Comparison of ENCODE assay signal across 12 cellular contexts in genomic region chr5:65394078-65394477, GRCh38.
DNase-seq lines count a peak whose midpoint lies in the region; ATAC-seq and TF ChIP-seq lines count a peak whose summit lies in the region.
"Had no signal": no experiment of that assay in that cellular context is flagged by ENCODE, and none has a peak within 500 bp of the region (broad histone marks: within the 10 kb centered on the region; RNA-seq: fewer than 3 reads in every experiment).

No MANE protein-coding gene starts in this region.

- H3K9me3 Mint-ChIP-seq in activated CD4-positive, alpha-beta memory T cell treated with anti-CD3 and anti-CD28 coated beads, Interleukin-2, amount 10 ng/mL, durations not matched to agents 7 days and 5 days, result no peaks in the 10 kb centered on the region
- H3K9me3 Mint-ChIP-seq: natural killer cell; T-helper 1 cell treated with Interleukin-12 subunit alpha and Interleukin-12 subunit beta and Interleukin-4 antibody, amounts not matched to agents 30 μg/mL and 1 μg/mL, for 36 hours had no signal

- DNase-seq in H4 (ENCODE audit: low spot score) (peak; percentile 67), astrocyte of the cerebellum (ENCODE audit: low read depth) (peak; percentile 95), hepatocyte (ENCODE audit: low spot score) (peak; percentile 20), smooth muscle cell of the brain vasculature (ENCODE audit: low read depth, low spot score) (peak; percentile 96), NCI-H748 (lab: John Stamatoyannopoulos, UW; ENCODE audit: unreplicated experiment) (no peak)
- DNase-seq in activated CD4-positive, CD25-positive, alpha-beta regulatory T cell treated with anti-CD3 and anti-CD28 coated beads, Interleukin-2, amount 50 U/mL, for 72 hours, result no peak
- DNase-seq in activated CD4-positive, alpha-beta memory T cell treated with anti-CD3 and anti-CD28 coated beads, Interleukin-2, amount 10 ng/mL, durations not matched to agents 7 days and 5 days, result no peak
- DNase-seq: natural killer cell, NCI-H2171 had no signal

- no peak for TF ChIP-seq CTCF in astrocyte of the cerebellum (IDR thresholded peaks at IDR 0.05; ENCODE audit: low read depth, low read length, missing control alignments)
- TF ChIP-seq CTCF in hepatocyte (IDR thresholded peaks at IDR 0.05; ENCODE audit: poor library complexity), result no peak

- no peaks in the 10 kb centered on the region for H3K9me3 ChIP-seq in hepatocyte (ENCODE audit: low read depth)

- H3K4me1 ChIP-seq in hepatocyte (ENCODE audit: insufficient read depth), result no peaks in the 10 kb centered on the region

- no peaks in the 10 kb centered on the region for H3K27me3 ChIP-seq in hepatocyte

- no peaks in the 10 kb centered on the region for H3K36me3 Mint-ChIP-seq in activated CD4-positive, alpha-beta memory T cell treated with anti-CD3 and anti-CD28 coated beads, Interleukin-2, amount 10 ng/mL, durations not matched to agents 7 days and 5 days (ENCODE audit: low read depth)
- H3K36me3 Mint-ChIP-seq: natural killer cell had no signal

- no peaks in the 10 kb centered on the region for H3K36me3 ChIP-seq in hepatocyte (replicated peaks; ENCODE audit: insufficient read depth, low read depth)

- no peaks in the 10 kb centered on the region for H3K4me1 Mint-ChIP-seq in activated CD4-positive, alpha-beta memory T cell treated with anti-CD3 and anti-CD28 coated beads, Interleukin-2, amount 10 ng/mL, durations not matched to agents 7 days and 5 days
- H3K4me1 Mint-ChIP-seq: natural killer cell had no signal

- no peak overlapping the region for H2AFZ ChIP-seq in hepatocyte

- H3K4me2 ChIP-seq in hepatocyte, result no peak overlapping the region

- no peak for ATAC-seq in HG03460 (IDR thresholded peaks at IDR 0.05; ENCODE audit: unreplicated experiment)
- ATAC-seq: natural killer cell had no signal

- no peaks in the 10 kb centered on the region for H3K9me2 ChIP-seq in hepatocyte (replicated peaks; ENCODE audit: insufficient read depth)

- no peaks in the 10 kb centered on the region for H4K20me1 ChIP-seq in hepatocyte (ENCODE audit: insufficient read depth, poor library complexity, severe bottlenecking)

- WGBS in hepatocyte (ENCODE audit: low lambda C conversion rate, missing lambda C conversion rate), result 82% methylated on average over 2 of the region's 2 CpGs

- no peak overlapping the region for H3K27ac ChIP-seq in hepatocyte
- H3K27ac ChIP-seq: epithelial cell of prostate had no signal

- H3K4me3 Mint-ChIP-seq in activated CD4-positive, alpha-beta memory T cell treated with anti-CD3 and anti-CD28 coated beads, Interleukin-2, amount 10 ng/mL, durations not matched to agents 7 days and 5 days, result no peak overlapping the region
- H3K4me3 Mint-ChIP-seq: natural killer cell; T-helper 1 cell treated with Interleukin-12 subunit alpha and Interleukin-12 subunit beta and Interleukin-4 antibody, amounts not matched to agents 30 μg/mL and 1 μg/mL, for 36 hours had no signal

- in situ Hi-C loops in astrocyte of the cerebellum (cut with HindIII; ENCODE audit: low sequenced_read_pairs), result no loop called here

- H3K4me3 ChIP-seq in astrocyte of the cerebellum (ENCODE audit: low read depth, low read length), result no peak overlapping the region
- H3K4me3 ChIP-seq in hepatocyte, result no peak overlapping the region

- H3K27me3 Mint-ChIP-seq in activated CD4-positive, alpha-beta memory T cell treated with anti-CD3 and anti-CD28 coated beads, Interleukin-2, amount 10 ng/mL, durations not matched to agents 7 days and 5 days, result peaks cover 2% of the 10 kb centered on the region

- H3K27ac Mint-ChIP-seq in activated CD4-positive, alpha-beta memory T cell treated with anti-CD3 and anti-CD28 coated beads, Interleukin-2, amount 10 ng/mL, durations not matched to agents 7 days and 5 days, result no peak overlapping the region
- H3K27ac Mint-ChIP-seq: natural killer cell; T-helper 1 cell treated with Interleukin-12 subunit alpha and Interleukin-12 subunit beta and Interleukin-4 antibody, amounts not matched to agents 30 μg/mL and 1 μg/mL, for 36 hours had no signal

- no peaks in the 10 kb centered on the region for H3K79me2 ChIP-seq in hepatocyte

- CTCF ChIA-PET in activated CD4-positive, alpha-beta memory T cell treated with anti-CD3 and anti-CD28 coated beads, Interleukin-2, amount 10 ng/mL, durations not matched to agents 7 days and 5 days (lab: Charles Lee), result no interaction called here

- POLR2A ChIA-PET in activated CD4-positive, alpha-beta memory T cell treated with anti-CD3 and anti-CD28 coated beads, Interleukin-2, amount 10 ng/mL, durations not matched to agents 7 days and 5 days (lab: Charles Lee), result no interaction called here

Comparison
In these comparisons a context has a peak if more than half of its experiments do, and no peak if none do; other contexts are left out.
1. DNase-seq: peak in H4 (single experiment), astrocyte of the cerebellum (single experiment), hepatocyte (single experiment) and smooth muscle cell of the brain vasculature (single experiment); none in activated CD4-positive, CD25-positive, alpha-beta regulatory T cell treated with anti-CD3 and anti-CD28 coated beads, Interleukin-2, amount 50 U/mL, for 72 hours (single experiment), activated CD4-positive, alpha-beta memory T cell treated with anti-CD3 and anti-CD28 coated beads, Interleukin-2, amount 10 ng/mL, durations not matched to agents 7 days and 5 days (single experiment) and NCI-H748 (single experiment).